In the genomic region with DNA sequence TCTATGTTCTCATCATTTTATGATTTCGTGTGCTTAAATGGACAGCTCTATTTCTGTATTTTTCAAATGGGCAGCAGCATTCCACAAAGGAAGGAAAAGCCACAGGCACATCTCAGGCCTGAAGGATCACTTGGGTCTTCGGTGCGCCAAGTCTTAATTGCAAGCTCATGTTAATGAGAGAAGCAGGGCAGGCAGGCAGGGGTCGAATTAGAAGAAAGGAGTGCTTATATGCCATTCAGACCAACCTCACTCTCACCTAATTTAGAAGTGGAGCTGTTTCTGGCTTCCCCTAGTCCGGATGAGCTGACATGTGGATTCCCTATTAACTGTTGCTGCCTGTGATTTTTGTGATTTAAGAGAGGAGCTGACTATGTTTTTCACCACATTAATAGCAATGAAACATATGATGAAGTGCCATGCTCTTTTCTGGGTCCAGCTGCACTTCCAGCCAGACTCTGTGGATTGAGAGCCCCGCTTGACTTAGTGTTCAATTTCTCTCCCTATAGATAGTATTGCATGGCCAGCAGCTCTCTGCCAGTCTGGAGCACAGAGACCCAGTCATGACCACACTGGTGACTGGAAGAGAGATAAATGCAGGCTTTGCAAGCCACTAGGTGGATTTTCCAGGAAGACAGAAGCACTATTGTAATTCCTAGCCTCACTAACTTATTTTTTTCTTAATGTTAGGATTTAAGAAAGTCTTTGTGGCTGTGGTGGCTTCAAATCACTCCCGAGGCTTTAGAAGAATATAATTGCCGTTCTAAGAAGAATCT, we compare ENCODE assay signal across 1 cellular context.
TF ChIP-seq lines count a peak whose summit lies in the region.

No MANE protein-coding gene starts in this region.

TF ChIP-seq in IMR-90, 13 proteins besides CTCF, POLR2A, EP300 and RAD21:
- TF ChIP-seq MAZ (IDR thresholded peaks at IDR 0.05; ENCODE audit: borderline replicate concordance, low read depth, low read length): no peak
- no peak for TF ChIP-seq FOS (IDR thresholded peaks at IDR 0.05; ENCODE audit: low read depth, low read length)
- no peak for TF ChIP-seq MXI1 (IDR thresholded peaks at IDR 0.05; ENCODE audit: borderline replicate concordance, low read depth, low read length)
- TF ChIP-seq NFE2L2 (IDR thresholded peaks at IDR 0.05; ENCODE audit: low read depth, low read length): no peak
- TF ChIP-seq RCOR1 (IDR thresholded peaks at IDR 0.05; ENCODE audit: insufficient replicate concordance, low read length): no peak
